ENCODE assay signal across 8 cellular contexts in the genomic region with DNA sequence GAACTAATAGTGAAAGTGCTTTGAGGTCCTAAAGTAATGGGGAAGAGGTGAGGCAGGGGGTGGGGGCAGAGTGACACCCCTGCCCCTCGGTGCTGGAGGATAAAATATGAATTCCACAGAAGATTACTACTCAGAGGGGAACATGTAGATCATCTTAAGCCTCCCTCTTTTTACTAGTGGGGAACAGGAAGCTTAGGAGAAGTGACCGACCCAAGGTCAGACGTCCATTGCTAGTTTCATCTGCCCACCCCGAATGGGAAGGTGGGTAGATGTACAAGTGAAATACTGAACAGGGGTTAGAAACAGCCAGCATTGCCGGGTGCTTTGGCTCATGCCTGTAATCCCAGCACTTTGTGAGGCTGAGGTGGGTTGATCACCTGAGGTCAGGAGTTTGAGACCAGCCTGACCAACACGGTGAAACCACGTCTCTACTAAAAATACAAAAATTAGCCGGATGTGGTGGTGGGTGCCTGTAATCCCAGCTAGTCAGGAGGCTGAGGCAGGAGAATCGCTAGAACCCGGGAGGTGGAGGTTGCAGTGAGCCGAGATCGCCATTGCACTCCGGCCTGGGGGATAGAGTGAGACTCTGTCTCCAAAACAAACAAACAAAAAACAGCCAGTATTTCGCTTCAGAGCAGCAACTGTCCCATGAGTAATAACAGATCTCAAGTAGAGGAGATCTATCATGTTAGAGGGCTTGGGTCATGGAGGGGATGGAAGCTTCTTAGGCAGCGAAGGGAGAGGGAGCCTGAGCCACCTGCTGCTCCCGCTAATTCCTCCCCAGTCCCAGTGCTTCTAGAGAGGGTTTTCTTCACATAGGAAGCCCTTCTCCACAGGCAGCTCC. TPM values are rescaled to one million over a fixed set of nuclear protein-coding genes. Genes with fewer than 3 reads are reported as not detected.
A peak's percentile ranks its signal among the peaks of the same experiment; 100 is the strongest.
DNase-seq lines count a peak whose midpoint lies in the region; ATAC-seq and TF ChIP-seq lines count a peak whose summit lies in the region.

No MANE protein-coding gene starts in this region.

- no peaks in the 10 kb centered on the region for H3K79me2 ChIP-seq in Karpas-422 (ENCODE audit: low read length)

- no peaks in the 10 kb centered on the region for H3K9me3 Mint-ChIP-seq in dendritic cell treated with granulocyte-macrophage colony-stimulating factor and Interleukin-4, amounts not matched to agents 40 ng/mL and 50 ng/mL, for 4 days
- H3K9me3 Mint-ChIP-seq in nephron: no peaks in the 10 kb centered on the region

- no peak for TF ChIP-seq CTCF in AG10803 (conservative IDR thresholded peaks at IDR 0.05; ENCODE audit: low read length)
- TF ChIP-seq CTCF in nephron (IDR thresholded peaks at IDR 0.05; ENCODE audit: unreplicated experiment in 3 of 3): no peak
- TF ChIP-seq CTCF in A673 (conservative IDR thresholded peaks at IDR 0.05; ENCODE audit: low read depth, low read length): no peak

- H3K9ac ChIP-seq in Karpas-422 (ENCODE audit: low read length): peak overlapping the region; percentile 64

- H2AFZ ChIP-seq in Karpas-422 (ENCODE audit: low read length): no peak overlapping the region

- CTCF ChIA-PET in A673 (lab: Charles Lee): no interaction called here

- H3K9me3 ChIP-seq in Karpas-422 (ENCODE audit: low read length): 0 out of 2 replicates have a peak, but pooled peaks cover 3% of the 10 kb centered on the region
- H3K9me3 ChIP-seq in A673 (ENCODE audit: low read depth, low read length, poor library complexity, severe bottlenecking): no peaks in the 10 kb centered on the region

- H3K9me2 ChIP-seq in Karpas-422 (replicated peaks; ENCODE audit: insufficient read depth, low read length): no peaks in the 10 kb centered on the region

- peak overlapping the region; percentile 92 for H3K27ac Mint-ChIP-seq in dendritic cell treated with granulocyte-macrophage colony-stimulating factor and Interleukin-4, amounts not matched to agents 40 ng/mL and 50 ng/mL, for 4 days
- H3K27ac Mint-ChIP-seq in nephron: peak overlapping the region; percentile 92 to 97 (median 93)

- H3K36me3 ChIP-seq in Karpas-422 (ENCODE audit: insufficient read depth, low read length): no peaks in the 10 kb centered on the region
- no peaks in the 10 kb centered on the region for H3K36me3 ChIP-seq in A673 (ENCODE audit: insufficient read depth, low read length, poor library complexity, severe bottlenecking)

- H3K27ac ChIP-seq in Karpas-422 (ENCODE audit: low read length) (no peak overlapping the region), A673 (ENCODE audit: low read depth, low read length, poor library complexity, severe bottlenecking) (no peak overlapping the region)

- peaks cover 35% of the 10 kb centered on the region for H3K4me1 ChIP-seq in Karpas-422 (ENCODE audit: low read length)
- H3K4me1 ChIP-seq in A673 (ENCODE audit: insufficient read depth, low read length, poor library complexity, severe bottlenecking): peaks cover 24% of the 10 kb centered on the region

- DNase-seq in AG10803 (ENCODE audit: low read depth): no peak
- DNase-seq in Karpas-422: no peak
- no peak for DNase-seq in NCI-H2029 (lab: John Stamatoyannopoulos, UW)
- no peak for DNase-seq in AG08395 (ENCODE audit: low spot score)
- no peak for DNase-seq in A673 (ENCODE audit: low spot score)

- H3K4me2 ChIP-seq in Karpas-422 (ENCODE audit: low read depth, low read length, poor library complexity, severe bottlenecking): peak overlapping the region; percentile 71

- POLR2A ChIA-PET in A673 (lab: Charles Lee; ENCODE audit: low non-redundant PET): no interaction called here

- H3K36me3 Mint-ChIP-seq in dendritic cell treated with granulocyte-macrophage colony-stimulating factor and Interleukin-4, amounts not matched to agents 40 ng/mL and 50 ng/mL, for 4 days (ENCODE audit: low read depth): peaks cover 10% of the 10 kb centered on the region
- peaks cover 3% of the 10 kb centered on the region for H3K36me3 Mint-ChIP-seq in nephron (ENCODE audit: low read depth)

- peak overlapping the region; percentile 51 for H3K4me3 Mint-ChIP-seq in dendritic cell treated with granulocyte-macrophage colony-stimulating factor and Interleukin-4, amounts not matched to agents 40 ng/mL and 50 ng/mL, for 4 days
- peak overlapping the region; percentile 78 to 84 (median 83) for H3K4me3 Mint-ChIP-seq in nephron

- no peaks in the 10 kb centered on the region for H4K20me1 ChIP-seq in Karpas-422 (ENCODE audit: insufficient read depth, low read depth, low read length)

- peaks cover 94% of the 10 kb centered on the region for H3K4me1 Mint-ChIP-seq in dendritic cell treated with granulocyte-macrophage colony-stimulating factor and Interleukin-4, amounts not matched to agents 40 ng/mL and 50 ng/mL, for 4 days (ENCODE audit: low read depth)
- H3K4me1 Mint-ChIP-seq in nephron: peaks cover 84% of the 10 kb centered on the region

- no TSS peak for BruUV-seq in A673 (replicated peaks; lab: Mats Ljungman, UMichigan)

- 0 out of 2 replicates have a peak, but pooled peaks cover 6% of the 10 kb centered on the region for H3K27me3 ChIP-seq in Karpas-422 (ENCODE audit: low read length)
- H3K27me3 ChIP-seq in A673 (replicated peaks; ENCODE audit: insufficient read depth, low read depth, low read length, poor library complexity): no peaks in the 10 kb centered on the region

- intact Hi-C loops in dendritic cell treated with granulocyte-macrophage colony-stimulating factor and Interleukin-4, amounts not matched to agents 40 ng/mL and 50 ng/mL, for 4 days (cut with micrococcal nuclease): no loop called here
- intact Hi-C loops in A673 (cut with micrococcal nuclease; ENCODE audit: unreplicated experiment): no loop called here

- no peak for ATAC-seq in GM21423 (IDR thresholded peaks at IDR 0.05; ENCODE audit: unreplicated experiment)

- peaks cover 53% of the 10 kb centered on the region for H3K27me3 Mint-ChIP-seq in dendritic cell treated with granulocyte-macrophage colony-stimulating factor and Interleukin-4, amounts not matched to agents 40 ng/mL and 50 ng/mL, for 4 days
- H3K27me3 Mint-ChIP-seq in nephron (ENCODE audit: low read depth): no peaks in the 10 kb centered on the region

- H3K4me3 ChIP-seq in AG10803 (ENCODE audit: low read length) (peak overlapping the region; percentile 99), Karpas-422 (ENCODE audit: low read length) (no peak overlapping the region), A673 (ENCODE audit: low read depth, low read length, poor library complexity, severe bottlenecking) (no peak overlapping the region)

RNA-seq across cellular contexts. Expression of gene NR1D1, which starts 1.2 kb away (rescaled TPM):
- 0.65 and 0.67 TPM in 2 replicates for total RNA-seq in Karpas-422 (2014; rRNA removed; shearing (Covaris generic); ENCODE audit: low replicate concordance)
- 1.9 and 2.6 TPM in 2 replicates for total RNA-seq in A673 (2021)

RNA-seq across cellular contexts. Expression of gene MSL1, which starts 20.2 kb away (rescaled TPM):
- 48.6 and 53.2 TPM in 2 replicates for total RNA-seq in Karpas-422 (2014; rRNA removed; shearing (Covaris generic); ENCODE audit: low replicate concordance)
- total RNA-seq in A673 (2021): 56.9 and 59.9 TPM in 2 replicates

RNA-seq across cellular contexts. Expression of gene CASC3, which starts 38.7 kb away (rescaled TPM):
- 37.4 and 74.5 TPM in 2 replicates for total RNA-seq in Karpas-422 (2014; rRNA removed; shearing (Covaris generic); ENCODE audit: low replicate concordance)
- total RNA-seq in A673 (2021): 65.1 and 66.5 TPM in 2 replicates

RNA-seq across cellular contexts. Expression of gene THRA, which starts 38.8 kb away (rescaled TPM):
- 1.7 and 2.5 TPM in 2 replicates for total RNA-seq in Karpas-422 (2014; rRNA removed; shearing (Covaris generic); ENCODE audit: low replicate concordance)
- total RNA-seq in A673 (2021): 14.5 and 18.7 TPM in 2 replicates

RNA-seq across cellular contexts. Expression of gene MED24, which starts 47.4 kb away (rescaled TPM):
- 40.8 and 50.6 TPM in 2 replicates for total RNA-seq in Karpas-422 (2014; rRNA removed; shearing (Covaris generic); ENCODE audit: low replicate concordance)
- 48.7 and 50.7 TPM in 2 replicates for total RNA-seq in A673 (2021)
